Comparison of ENCODE assay signal across 40 cellular contexts in the genomic region with DNA sequence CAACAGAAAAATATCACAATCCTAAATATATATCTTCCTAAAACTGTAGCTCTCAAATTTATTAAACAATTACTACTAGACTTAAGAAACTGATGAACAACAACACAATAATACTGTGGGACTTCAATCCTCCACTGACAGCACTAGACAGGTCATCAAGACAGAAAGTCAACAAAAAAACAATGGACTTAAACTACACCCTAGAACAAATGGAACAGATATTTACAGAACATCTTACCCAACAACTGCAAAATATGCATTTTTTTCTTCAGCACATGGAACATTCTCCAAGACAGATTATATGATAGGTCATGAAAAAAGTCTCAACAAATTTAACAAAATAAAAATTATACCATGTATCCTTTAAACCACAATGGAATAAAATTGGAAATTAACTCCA.
"Had no signal": no experiment of that assay in that cellular context is flagged by ENCODE, and none has a peak within 500 bp of the region (broad histone marks: within the 10 kb centered on the region; RNA-seq: fewer than 3 reads in every experiment).

No MANE protein-coding gene starts in this region.

- H3K36me3 ChIP-seq: adrenal gland, ascending aorta, brain microvascular endothelial cell, breast epithelium, cardiac muscle cell had no signal

- H3K9me3 Mint-ChIP-seq: activated T-helper 17 cell treated with anti-CD3 and anti-CD28 coated beads, Interleukin-2, amount 50 U/mL, for 72 hours had no signal

- H3K9me3 ChIP-seq: adrenal gland had no signal

- H3K27ac ChIP-seq: adrenal gland, ascending aorta, body of pancreas, brain microvascular endothelial cell, breast epithelium, cardiac muscle cell had no signal

- H3K4me3 Mint-ChIP-seq: activated naive CD4-positive, alpha-beta T cell treated with anti-CD3 and anti-CD28 coated beads for 36 hours; activated naive CD4-positive, alpha-beta T cell treated with anti-CD3 and anti-CD28 coated beads, Interleukin-2, amount 10 ng/mL, durations not matched to agents 7 days and 5 days; activated naive CD4-positive, alpha-beta T cell treated with anti-CD3 and anti-CD28 coated beads, Interleukin-2, amount 50 U/mL, for 24 hours; activated naive CD8-positive, alpha-beta T cell; activated naive CD8-positive, alpha-beta T cell treated with anti-CD3 and anti-CD28 coated beads for 36 hours; activated naive CD8-positive, alpha-beta T cell treated with anti-CD3 and anti-CD28 coated beads, Interleukin-2, amount 10 ng/mL, durations not matched to agents 7 days and 5 days; activated naive CD8-positive, alpha-beta T cell treated with anti-CD3 and anti-CD28 coated beads, Interleukin-2, amount 50 U/mL, for 24 hours; activated T-cell treated with anti-CD3 and anti-CD28 coated beads, Interleukin-2, amount 50 U/mL, for 24 hours; activated T-cell treated with anti-CD3 and anti-CD28 coated beads, Interleukin-2, amount 50 U/mL, for 4 hours; activated T-cell treated with anti-CD3 and anti-CD28 coated beads, Interleukin-2, amount 50 U/mL, for 72 hours; activated T-helper 1 cell treated with anti-CD3 and anti-CD28 coated beads, Interleukin-12 subunit alpha, Interleukin-12 subunit beta, Interleukin-2, Interleukin-4 antibody, amounts not matched to agents 30 ng/mL and 10 ng/mL and 1 ng/mL, durations not matched to agents 14 hours and 24 hours and 36 hours; activated T-helper 17 cell treated with anti-CD3 and anti-CD28 coated beads, Interleukin-2, amount 50 U/mL, for 72 hours; brain; central memory CD8-positive, alpha-beta T cell had no signal

- H3K36me3 Mint-ChIP-seq: activated naive CD4-positive, alpha-beta T cell treated with anti-CD3 and anti-CD28 coated beads, Interleukin-2, amount 10 ng/mL, durations not matched to agents 7 days and 5 days; activated naive CD4-positive, alpha-beta T cell treated with anti-CD3 and anti-CD28 coated beads, Interleukin-2, amount 50 U/mL, for 24 hours; activated naive CD8-positive, alpha-beta T cell treated with anti-CD3 and anti-CD28 coated beads, Interleukin-2, amount 10 ng/mL, durations not matched to agents 7 days and 5 days had no signal

- DNase-seq: activated effector memory CD4-positive, alpha-beta T cell treated with anti-CD3 and anti-CD28 coated beads, Interleukin-2, amount 50 U/mL, for 16 hours; activated effector memory CD4-positive, alpha-beta T cell treated with Interleukin-2 at 50 U/mL for 16 hours; activated gamma-delta T cell; activated gamma-delta T cell treated with Interleukin-2 at 50 U/mL for 16 hours; activated naive CD4-positive, alpha-beta T cell; activated naive CD4-positive, alpha-beta T cell treated with anti-CD3 and anti-CD28 coated beads for 36 hours; activated naive CD4-positive, alpha-beta T cell treated with anti-CD3 and anti-CD28 coated beads, Interleukin-2, amount 10 ng/mL, durations not matched to agents 7 days and 5 days; activated naive CD4-positive, alpha-beta T cell treated with anti-CD3 and anti-CD28 coated beads, Interleukin-2, amount 50 U/mL, for 16 hours; activated naive CD4-positive, alpha-beta T cell treated with Interleukin-2 at 50 U/mL for 16 hours; activated naive CD8-positive, alpha-beta T cell treated with anti-CD3 and anti-CD28 coated beads for 36 hours; activated naive CD8-positive, alpha-beta T cell treated with anti-CD3 and anti-CD28 coated beads, Interleukin-2, amount 10 ng/mL, durations not matched to agents 7 days and 5 days; activated naive CD8-positive, alpha-beta T cell treated with anti-CD3 and anti-CD28 coated beads, Interleukin-2, amount 50 U/mL, for 24 hours; activated T-cell treated with anti-CD3 and anti-CD28 coated beads, Interleukin-2, amount 50 U/mL, for 1 hour; activated T-cell treated with anti-CD3 and anti-CD28 coated beads, Interleukin-2, amount 50 U/mL, for 24 hours; activated T-cell treated with anti-CD3 and anti-CD28 coated beads, Interleukin-2, amount 50 U/mL, for 4 hours; activated T-cell treated with anti-CD3 and anti-CD28 coated beads, Interleukin-2, amount 50 U/mL, for 48 hours; activated T-cell treated with anti-CD3 and anti-CD28 coated beads, Interleukin-2, amount 50 U/mL, for 72 hours; adrenal gland; amniotic stem cell; amygdala; anterior cingulate cortex; aorta; body of pancreas; brain microvascular endothelial cell; caudate nucleus; central memory CD4-positive, alpha-beta T cell; cerebellar nuclear complex had no signal

- FAIRE-seq: astrocyte, bronchial epithelial cell had no signal

- H3K27me3 Mint-ChIP-seq: activated naive CD4-positive, alpha-beta T cell treated with anti-CD3 and anti-CD28 coated beads, Interleukin-2, amount 10 ng/mL, durations not matched to agents 7 days and 5 days; activated naive CD4-positive, alpha-beta T cell treated with anti-CD3 and anti-CD28 coated beads, Interleukin-2, amount 50 U/mL, for 24 hours; activated naive CD8-positive, alpha-beta T cell; activated naive CD8-positive, alpha-beta T cell treated with anti-CD3 and anti-CD28 coated beads for 36 hours; activated naive CD8-positive, alpha-beta T cell treated with anti-CD3 and anti-CD28 coated beads, Interleukin-2, amount 50 U/mL, for 24 hours; activated T-cell treated with anti-CD3 and anti-CD28 coated beads, Interleukin-2, amount 50 U/mL, for 24 hours had no signal

- H3K4me1 Mint-ChIP-seq: activated naive CD4-positive, alpha-beta T cell treated with anti-CD3 and anti-CD28 coated beads, Interleukin-2, amount 10 ng/mL, durations not matched to agents 7 days and 5 days; activated naive CD4-positive, alpha-beta T cell treated with anti-CD3 and anti-CD28 coated beads, Interleukin-2, amount 50 U/mL, for 24 hours; activated naive CD8-positive, alpha-beta T cell treated with anti-CD3 and anti-CD28 coated beads for 36 hours; activated naive CD8-positive, alpha-beta T cell treated with anti-CD3 and anti-CD28 coated beads, Interleukin-2, amount 10 ng/mL, durations not matched to agents 7 days and 5 days; activated naive CD8-positive, alpha-beta T cell treated with anti-CD3 and anti-CD28 coated beads, Interleukin-2, amount 50 U/mL, for 24 hours; activated T-helper 17 cell treated with anti-CD3 and anti-CD28 coated beads, Interleukin-2, amount 50 U/mL, for 72 hours; central memory CD8-positive, alpha-beta T cell had no signal

- H3K4me3 ChIP-seq: adrenal gland, ascending aorta, body of pancreas, breast epithelium, cardiac muscle cell had no signal

- H3K4me1 ChIP-seq: adrenal gland, ascending aorta, body of pancreas, breast epithelium had no signal

- H3K27ac Mint-ChIP-seq: activated naive CD4-positive, alpha-beta T cell treated with anti-CD3 and anti-CD28 coated beads for 36 hours; activated naive CD4-positive, alpha-beta T cell treated with anti-CD3 and anti-CD28 coated beads, Interleukin-2, amount 10 ng/mL, durations not matched to agents 7 days and 5 days; activated naive CD4-positive, alpha-beta T cell treated with anti-CD3 and anti-CD28 coated beads, Interleukin-2, amount 50 U/mL, for 24 hours; activated naive CD4-positive, alpha-beta T cell treated with anti-CD3 and anti-CD28 coated beads, Interleukin-2, amount 50 U/mL, for 72 hours; activated naive CD8-positive, alpha-beta T cell; activated naive CD8-positive, alpha-beta T cell treated with anti-CD3 and anti-CD28 coated beads for 36 hours; activated naive CD8-positive, alpha-beta T cell treated with anti-CD3 and anti-CD28 coated beads, Interleukin-2, amount 10 ng/mL, durations not matched to agents 7 days and 5 days; activated naive CD8-positive, alpha-beta T cell treated with anti-CD3 and anti-CD28 coated beads, Interleukin-2, amount 50 U/mL, for 24 hours; activated T-cell treated with anti-CD3 and anti-CD28 coated beads, Interleukin-2, amount 50 U/mL, for 24 hours; activated T-cell treated with anti-CD3 and anti-CD28 coated beads, Interleukin-2, amount 50 U/mL, for 72 hours; activated T-helper 1 cell treated with anti-CD3 and anti-CD28 coated beads, Interleukin-12 subunit alpha, Interleukin-12 subunit beta, Interleukin-2, Interleukin-4 antibody, amounts not matched to agents 30 ng/mL and 10 ng/mL and 1 ng/mL, durations not matched to agents 14 hours and 24 hours and 36 hours; activated T-helper 17 cell treated with anti-CD3 and anti-CD28 coated beads, Interleukin-2, amount 50 U/mL, for 72 hours; activated T-helper 2 cell treated with anti-CD3 and anti-CD28 coated beads, Interferon-gamma antibody, Interleukin-2, Interleukin-4, amounts not matched to agents 10 μg/mL and 5 μg/mL and 100 μg/mL, durations not matched to agents 14 hours and 24 hours and 36 hours; brain had no signal

- ATAC-seq: activated naive CD4-positive, alpha-beta T cell treated with anti-CD3 and anti-CD28 coated beads, Interleukin-2, amount 50 U/mL, for 72 hours; activated naive CD8-positive, alpha-beta T cell treated with anti-CD3 and anti-CD28 coated beads, Interleukin-2, amount 50 U/mL, for 24 hours; activated T-cell treated with anti-CD3 and anti-CD28 coated beads, Interleukin-2, amount 50 U/mL, for 4 hours; activated T-cell treated with anti-CD3 and anti-CD28 coated beads, Interleukin-2, amount 50 U/mL, for 72 hours; activated T-helper 17 cell treated with anti-CD3 and anti-CD28 coated beads, Interleukin-2, amount 50 U/mL, for 72 hours; body of pancreas had no signal

- H3K27me3 ChIP-seq: adrenal gland, ascending aorta, body of pancreas, brain microvascular endothelial cell, breast epithelium, cardiac muscle cell had no signal
